ENCODE assay signal across 23 cellular contexts in the genomic region with DNA sequence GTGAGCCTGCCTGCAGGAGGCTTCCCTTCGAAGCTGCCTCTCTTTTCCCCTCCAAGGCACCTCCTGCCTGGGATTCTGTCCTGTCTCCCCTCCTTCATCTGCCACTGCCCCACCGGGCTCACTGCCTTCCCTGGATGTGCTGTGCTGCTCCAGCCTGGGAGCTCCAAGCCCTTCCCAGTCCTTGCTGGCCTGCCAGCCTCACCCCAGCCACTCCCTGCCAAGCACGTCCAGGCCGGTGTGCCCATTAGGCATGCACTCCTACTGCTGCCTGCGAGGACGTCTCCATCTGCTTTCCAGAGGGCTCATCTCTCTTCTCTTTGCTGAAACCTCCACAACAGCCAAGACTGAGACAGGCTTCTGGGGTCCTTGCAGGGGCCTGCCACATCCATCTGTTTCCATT. TPM values are rescaled to one million over a fixed set of nuclear protein-coding genes. Genes with fewer than 3 reads are reported as not detected.
"Had no signal": no experiment of that assay in that cellular context is flagged by ENCODE, and none has a peak within 500 bp of the region (broad histone marks: within the 10 kb centered on the region; RNA-seq: fewer than 3 reads in every experiment).

No MANE protein-coding gene starts in this region.

- H3K36me3 ChIP-seq: ascending aorta, breast epithelium had no signal

- H3K4me3 ChIP-seq: ascending aorta, breast epithelium, psoas muscle, testis had no signal

- H3K27me3 ChIP-seq: ascending aorta, breast epithelium, testis had no signal

- ATAC-seq: activated CD4-positive, CD25-positive, alpha-beta regulatory T cell treated with anti-CD3 and anti-CD28 coated beads, Interleukin-2, amount 50 U/mL, for 24 hours; activated CD8-positive, alpha-beta T cell treated with anti-CD3 and anti-CD28 coated beads, Interleukin-2, amount 10 ng/mL, durations not matched to agents 7 days and 5 days; left lobe of liver; right cardiac atrium; stimulated activated naive CD8-positive, alpha-beta T cell treated with anti-CD3 and anti-CD28 coated beads, Interleukin-15, amount 100 ng/mL, for 72 hours had no signal

- H3K4me1 ChIP-seq: breast epithelium, testis had no signal

- DNase-seq: activated CD4-positive, alpha-beta T cell treated with anti-CD3 and anti-CD28 coated beads, Interleukin-2, amount 10 ng/mL, durations not matched to agents 7 days and 5 days; activated CD8-positive, alpha-beta T cell treated with anti-CD3 and anti-CD28 coated beads, Interleukin-2, amount 10 ng/mL, durations not matched to agents 7 days and 5 days; activated naive CD4-positive, alpha-beta T cell treated with anti-CD3 and anti-CD28 coated beads, Interleukin-2, amount 50 U/mL, for 16 hours; activated T-cell treated with anti-CD3 and anti-CD28 coated beads, Interleukin-2, amount 50 U/mL, for 24 hours; cerebellar nuclear complex; cortex of kidney; effector CD4-positive, alpha-beta T cell; foreskin fibroblast; hypothalamus; islet precursor cell; psoas muscle; right cardiac atrium; stimulated activated CD4-positive, alpha-beta T cell treated with anti-CD3 and anti-CD28 coated beads, Interleukin-2, amount 100 ng/mL, for 24 hours; stimulated activated naive CD8-positive, alpha-beta T cell treated with anti-CD3 and anti-CD28 coated beads, Interleukin-15, amount 100 ng/mL, for 72 hours; testis had no signal

- H3K27ac ChIP-seq: ascending aorta, breast epithelium, testis had no signal

- H3K9me3 ChIP-seq: ascending aorta, breast epithelium, psoas muscle, testis had no signal

- H3K9me3 Mint-ChIP-seq: activated CD4-positive, alpha-beta T cell treated with anti-CD3 and anti-CD28 coated beads, Interleukin-2, amount 10 ng/mL, durations not matched to agents 7 days and 5 days; activated T-cell treated with anti-CD3 and anti-CD28 coated beads, Interleukin-2, amount 50 U/mL, for 24 hours; stimulated activated naive CD8-positive, alpha-beta T cell treated with anti-CD3 and anti-CD28 coated beads, Interleukin-15, amount 100 ng/mL, for 72 hours had no signal

- H3K27me3 Mint-ChIP-seq: activated T-cell treated with anti-CD3 and anti-CD28 coated beads, Interleukin-2, amount 50 U/mL, for 24 hours had no signal

- H3K27ac Mint-ChIP-seq: activated CD4-positive, alpha-beta T cell treated with anti-CD3 and anti-CD28 coated beads, Interleukin-2, amount 10 ng/mL, durations not matched to agents 7 days and 5 days; activated CD8-positive, alpha-beta T cell treated with anti-CD3 and anti-CD28 coated beads, Interleukin-2, amount 10 ng/mL, durations not matched to agents 7 days and 5 days; activated T-cell treated with anti-CD3 and anti-CD28 coated beads, Interleukin-2, amount 50 U/mL, for 24 hours had no signal

- H3K4me3 Mint-ChIP-seq: activated CD4-positive, alpha-beta T cell treated with anti-CD3 and anti-CD28 coated beads, Interleukin-2, amount 10 ng/mL, durations not matched to agents 7 days and 5 days; activated CD8-positive, alpha-beta T cell treated with anti-CD3 and anti-CD28 coated beads, Interleukin-2, amount 10 ng/mL, durations not matched to agents 7 days and 5 days; activated T-cell treated with anti-CD3 and anti-CD28 coated beads, Interleukin-2, amount 50 U/mL, for 24 hours; stimulated activated naive CD8-positive, alpha-beta T cell treated with anti-CD3 and anti-CD28 coated beads, Interleukin-15, amount 100 ng/mL, for 72 hours had no signal

RNA-seq across cellular contexts. Expression of a gene that starts 8.4 kb away (rescaled TPM):
- total RNA-seq: activated CD4-positive, alpha-beta T cell treated with anti-CD3 and anti-CD28 coated beads, Interleukin-2, amount 10 ng/mL, durations not matched to agents 7 days and 5 days; activated CD8-positive, alpha-beta T cell treated with anti-CD3 and anti-CD28 coated beads, Interleukin-2, amount 10 ng/mL, durations not matched to agents 7 days and 5 days; ascending aorta; osteoblast; right cardiac atrium; T-helper 1 cell treated with Interleukin-12 subunit alpha and Interleukin-12 subunit beta and Interleukin-4 antibody, amounts not matched to agents 30 ng/mL and 1 ng/mL, for 36 hours; ureter had no signal
- polyA plus RNA-seq: neural cell, right cardiac atrium had no signal
